ENCODE assay signal across 15 cellular contexts in genomic region chr9:84166828-84167400, GRCh38.
"Had no signal": no experiment of that assay in that cellular context is flagged by ENCODE, and none has a peak within 500 bp of the region (broad histone marks: within the 10 kb centered on the region; RNA-seq: fewer than 3 reads in every experiment).

No MANE protein-coding gene starts in this region.

- ATAC-seq: left lung; stimulated activated memory B cell treated with anti-CD40 and anti-IgM and Interleukin-4, amounts not matched to agents 10 μg/mL and 1 μg/mL and 100 μg/mL, for 72 hours had no signal

- H3K27ac ChIP-seq: left lung, ovary, transverse colon had no signal

- DNase-seq: activated CD4-positive, alpha-beta T cell treated with anti-CD3 and anti-CD28 coated beads for 48 hours; activated CD8-positive, alpha-beta memory T cell treated with anti-CD3 and anti-CD28 coated beads for 24 hours; activated naive CD4-positive, alpha-beta T cell treated with anti-CD3 and anti-CD28 coated beads for 36 hours; central memory CD4-positive, alpha-beta T cell; cortex of kidney; effector CD8-positive, alpha-beta T cell; foreskin melanocyte; heart right ventricle; left lung; mesendoderm; ovary; stimulated activated CD4-positive, alpha-beta T cell treated with anti-CD3 and anti-CD28 coated beads, Interleukin-1b, Interleukin-23, amount 100 ng/mL, for 48 hours; substantia nigra; transverse colon had no signal

- H3K4me3 ChIP-seq: left lung, ovary, transverse colon had no signal

- H3K36me3 ChIP-seq: heart right ventricle, left lung, ovary, transverse colon had no signal

- H3K9me3 ChIP-seq: heart right ventricle, left lung, ovary, transverse colon had no signal

- H3K4me1 ChIP-seq: left lung had no signal

- H3K27me3 ChIP-seq: heart right ventricle, left lung, ovary, transverse colon had no signal
